1 cellular context compared by ENCODE assay signal in the genomic region with DNA sequence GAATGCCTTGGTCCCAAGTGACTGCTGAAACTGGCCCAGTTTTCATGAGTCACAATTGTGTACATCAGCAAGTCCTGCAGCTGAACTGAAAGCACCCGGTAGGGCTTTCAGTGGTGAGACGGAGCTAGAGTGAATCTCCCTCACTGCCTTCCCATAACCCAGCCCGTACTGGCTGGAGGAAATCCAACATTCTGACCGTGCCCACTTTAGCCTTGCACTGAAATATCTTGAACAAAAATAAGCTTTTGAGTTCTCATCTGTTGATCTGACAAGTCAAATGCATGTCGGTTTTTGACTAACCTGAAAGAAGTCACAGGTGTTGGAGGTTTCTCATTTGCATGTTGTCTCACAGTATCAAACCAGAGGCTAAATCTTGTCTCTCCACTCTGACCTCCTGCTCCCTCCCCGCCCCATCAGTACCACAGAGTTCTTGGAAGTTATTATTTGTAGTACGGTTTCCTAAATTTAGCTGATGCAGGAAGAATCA.
TF ChIP-seq lines count a peak whose summit lies in the region.

No MANE protein-coding gene starts in this region.

TF ChIP-seq in GM23338, 12 proteins besides CTCF, POLR2A, EP300 and RAD21 (continued from another document):
- TF ChIP-seq, protein P1, sequence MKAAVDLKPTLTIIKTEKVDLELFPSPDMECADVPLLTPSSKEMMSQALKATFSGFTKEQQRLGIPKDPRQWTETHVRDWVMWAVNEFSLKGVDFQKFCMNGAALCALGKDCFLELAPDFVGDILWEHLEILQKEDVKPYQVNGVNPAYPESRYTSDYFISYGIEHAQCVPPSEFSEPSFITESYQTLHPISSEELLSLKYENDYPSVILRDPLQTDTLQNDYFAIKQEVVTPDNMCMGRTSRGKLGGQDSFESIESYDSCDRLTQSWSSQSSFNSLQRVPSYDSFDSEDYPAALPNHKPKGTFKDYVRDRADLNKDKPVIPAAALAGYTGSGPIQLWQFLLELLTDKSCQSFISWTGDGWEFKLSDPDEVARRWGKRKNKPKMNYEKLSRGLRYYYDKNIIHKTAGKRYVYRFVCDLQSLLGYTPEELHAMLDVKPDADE (IDR thresholded peaks at IDR 0.05), result no peak
- no peak for TF ChIP-seq CREB1 (CRISPR knock-in tag; IDR thresholded peaks at IDR 0.05; ENCODE audit: low read depth)
- TF ChIP-seq EZH2phosphoT487 (IDR thresholded peaks at IDR 0.05; ENCODE audit: unreplicated experiment), result no peak
- no peak for TF ChIP-seq ZNF114 (CRISPR knock-in tag; IDR thresholded peaks at IDR 0.05)
- no peak for TF ChIP-seq POLR2AphosphoS5 (IDR thresholded peaks at IDR 0.05; ENCODE audit: low read depth)
- no peak for TF ChIP-seq STAT1 (IDR thresholded peaks at IDR 0.05; ENCODE audit: unreplicated experiment)
- TF ChIP-seq, protein P2, sequence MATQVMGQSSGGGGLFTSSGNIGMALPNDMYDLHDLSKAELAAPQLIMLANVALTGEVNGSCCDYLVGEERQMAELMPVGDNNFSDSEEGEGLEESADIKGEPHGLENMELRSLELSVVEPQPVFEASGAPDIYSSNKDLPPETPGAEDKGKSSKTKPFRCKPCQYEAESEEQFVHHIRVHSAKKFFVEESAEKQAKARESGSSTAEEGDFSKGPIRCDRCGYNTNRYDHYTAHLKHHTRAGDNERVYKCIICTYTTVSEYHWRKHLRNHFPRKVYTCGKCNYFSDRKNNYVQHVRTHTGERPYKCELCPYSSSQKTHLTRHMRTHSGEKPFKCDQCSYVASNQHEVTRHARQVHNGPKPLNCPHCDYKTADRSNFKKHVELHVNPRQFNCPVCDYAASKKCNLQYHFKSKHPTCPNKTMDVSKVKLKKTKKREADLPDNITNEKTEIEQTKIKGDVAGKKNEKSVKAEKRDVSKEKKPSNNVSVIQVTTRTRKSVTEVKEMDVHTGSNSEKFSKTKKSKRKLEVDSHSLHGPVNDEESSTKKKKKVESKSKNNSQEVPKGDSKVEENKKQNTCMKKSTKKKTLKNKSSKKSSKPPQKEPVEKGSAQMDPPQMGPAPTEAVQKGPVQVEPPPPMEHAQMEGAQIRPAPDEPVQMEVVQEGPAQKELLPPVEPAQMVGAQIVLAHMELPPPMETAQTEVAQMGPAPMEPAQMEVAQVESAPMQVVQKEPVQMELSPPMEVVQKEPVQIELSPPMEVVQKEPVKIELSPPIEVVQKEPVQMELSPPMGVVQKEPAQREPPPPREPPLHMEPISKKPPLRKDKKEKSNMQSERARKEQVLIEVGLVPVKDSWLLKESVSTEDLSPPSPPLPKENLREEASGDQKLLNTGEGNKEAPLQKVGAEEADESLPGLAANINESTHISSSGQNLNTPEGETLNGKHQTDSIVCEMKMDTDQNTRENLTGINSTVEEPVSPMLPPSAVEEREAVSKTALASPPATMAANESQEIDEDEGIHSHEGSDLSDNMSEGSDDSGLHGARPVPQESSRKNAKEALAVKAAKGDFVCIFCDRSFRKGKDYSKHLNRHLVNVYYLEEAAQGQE (IDR thresholded peaks at IDR 0.05; ENCODE audit: unreplicated experiment), result no peak
